Comparison of ENCODE assay signal across 17 cellular contexts in genomic region chr4:181536753-181537434, GRCh38.
A peak's percentile ranks its signal among the peaks of the same experiment; 100 is the strongest.
DNase-seq lines count a peak whose midpoint lies in the region; ATAC-seq and TF ChIP-seq lines count a peak whose summit lies in the region.
"Had no signal": no experiment of that assay in that cellular context is flagged by ENCODE, and none has a peak within 500 bp of the region (broad histone marks: within the 10 kb centered on the region; RNA-seq: fewer than 3 reads in every experiment).

No MANE protein-coding gene starts in this region.

- no peaks in the 10 kb centered on the region for H3K27me3 ChIP-seq in body of pancreas
- H3K27me3 ChIP-seq in mucosa of rectum (ENCODE audit: control insufficient read depth in 2 of 2, insufficient read depth in 2 of 2, low read length in 2 of 2), result no peaks in the 10 kb centered on the region

- H3K36me3 ChIP-seq in body of pancreas (replicated peaks in 1 of 2; ENCODE audit: insufficient read depth in 1 of 2, low read depth in 2 of 2), result no peaks in the 10 kb centered on the region
- no peaks in the 10 kb centered on the region for H3K36me3 ChIP-seq in mucosa of rectum (ENCODE audit: control insufficient read depth in 2 of 2, insufficient read depth in 2 of 2, low read length in 2 of 2)

- DNase-seq in GM04503 (ENCODE audit: low read depth) (peak; percentile 13), LNCaP clone FGC (ENCODE audit: low read depth) (peak; percentile 42), body of pancreas (no peak), germinal center (ENCODE audit: low spot score) (no peak), NCI-H226 (no peak)
- no peak for DNase-seq in activated CD4-positive, CD25-positive, alpha-beta regulatory T cell treated with anti-CD3 and anti-CD28 coated beads, Interleukin-2, amount 50 U/mL, for 72 hours
- DNase-seq: CD8-positive, alpha-beta memory T cell; DMS 273 treated with DMSO at 0.1 percent for 48 hours; GOT3; NCI-H2029; NCI-H345; NCI-H774; SHP77 treated with DMSO at 0.1 percent for 48 hours; T-helper 2 cell had no signal

- intact Hi-C loops in body of pancreas (cut with DNase I), result no loop called here

- no peak overlapping the region for H3K4me3 ChIP-seq in LNCaP clone FGC (ENCODE audit: low read depth, low read length)
- H3K4me3 ChIP-seq in body of pancreas, result no peak overlapping the region
- H3K4me3 ChIP-seq in mucosa of rectum (ENCODE audit: low read length in 2 of 2), result peak overlapping the region in 1 of 2 donors; percentile 43
- H3K4me3 ChIP-seq: GM12878, K562 had no signal

- peak; percentile 47 for ATAC-seq in body of pancreas
- ATAC-seq: GM12878, K562 had no signal

- no peak overlapping the region for H3K9ac ChIP-seq in mucosa of rectum (ENCODE audit: low read depth in 1 of 2, low read length in 2 of 2)

- H3K27ac ChIP-seq in body of pancreas, result no peak overlapping the region
- H3K27ac ChIP-seq in mucosa of rectum (ENCODE audit: low read depth in 2 of 2, low read length in 2 of 2), result peak overlapping the region; percentile 45 to 82

- H3K9me3 ChIP-seq in body of pancreas (no peaks in the 10 kb centered on the region), mucosa of rectum (ENCODE audit: control insufficient read depth in 2 of 2, low read length in 2 of 2) (no peaks in the 10 kb centered on the region)

- H3K4me1 ChIP-seq in body of pancreas, result peaks cover 10% of the 10 kb centered on the region
- peaks cover 9 to 10% of the 10 kb centered on the region in 2 donors for H3K4me1 ChIP-seq in mucosa of rectum (ENCODE audit: control insufficient read depth in 2 of 2, insufficient read depth in 2 of 2, low read length in 2 of 2)

- TF ChIP-seq CTCF in LNCaP clone FGC (IDR thresholded peaks at IDR 0.05; ENCODE audit: control insufficient read depth, extremely low read depth, insufficient read depth) (no peak), body of pancreas (IDR thresholded peaks at IDR 0.05) (no peak)

- no peak for TF ChIP-seq POLR2A in body of pancreas (IDR thresholded peaks at IDR 0.05)

- 24 to 30% methylated on average over 5 of the region's 5 CpGs for WGBS in body of pancreas, 2 donors

Comparison
In these comparisons a context has a peak if more than half of its experiments do, and no peak if none do; other contexts are left out.
1. DNase-seq: peak in GM04503 (single experiment) and LNCaP clone FGC (single experiment); none in body of pancreas (0 of 4), germinal center (single experiment), NCI-H226 (single experiment) and activated CD4-positive, CD25-positive, alpha-beta regulatory T cell treated with anti-CD3 and anti-CD28 coated beads, Interleukin-2, amount 50 U/mL, for 72 hours (single experiment).
2. H3K27ac ChIP-seq: peak in mucosa of rectum (2 of 2); none in body of pancreas (0 of 4).